In genomic region chr7:97835296-97836138, GRCh38 we compare ENCODE assay signal across 8 cellular contexts. TPM values are rescaled to one million over a fixed set of nuclear protein-coding genes. Genes with fewer than 3 reads are reported as not detected.
DNase-seq lines count a peak whose midpoint lies in the region; ATAC-seq, FAIRE-seq and TF ChIP-seq lines count a peak whose summit lies in the region.

No MANE protein-coding gene starts in this region.

- intact Hi-C loops in HepG2 (cut with micrococcal nuclease; ENCODE audit: unreplicated experiment), result loop anchor here (1.0 to 2.0 kb wide), 3 partner anchors 690 to 1919 kb away; no protein-coding TSS in a partner anchor

- CTCF ChIA-PET in AG04449 (lab: Yijun Ruan, JAX), result interaction anchor here (0.7 to 4.7 kb wide), 26 partner anchors 9 to 1920 kb away, joined by 3 to 71 read pairs (median 4); partner anchors contain the start of gene SDHAF3
- CTCF ChIA-PET in HepG2 (lab: Yijun Ruan, JAX; ENCODE audit: low intra/inter-chr PET ratio, low total read pairs), result interaction anchor here (0.9 to 2.3 kb wide), 5 partner anchors 10 to 1918 kb away, joined by 3 to 27 read pairs (median 4); no protein-coding TSS in a partner anchor

- H3K36me3 ChIP-seq in HepG2 (replicated peaks in 1 of 2; ENCODE audit: control insufficient read depth in 1 of 2, insufficient read depth in 2 of 2, low read length in 2 of 2), result no peaks in the 10 kb centered on the region

- ATAC-seq in GM18517 (IDR thresholded peaks at IDR 0.05; ENCODE audit: unreplicated experiment) (peak; percentile 80), HG03066 (IDR thresholded peaks at IDR 0.05; ENCODE audit: low read depth, unreplicated experiment) (peak; percentile 92), HepG2 (peak; percentile 88)

- WGBS in HepG2 (ENCODE audit: low lambda C conversion rate), result 23% methylated on average over 12 of the region's 12 CpGs

- no TSS peak for BruUV-seq in HepG2 (replicated peaks; lab: Mats Ljungman, UMichigan)

- POLR2A ChIA-PET in AG04449 (lab: Yijun Ruan, JAX) (no interaction called here), HepG2 (lab: Yijun Ruan, JAX) (no interaction called here)

- TF ChIP-seq RAD21 in HepG2 (CRISPR knock-in tag; IDR thresholded peaks at IDR 0.05), result peak; percentile 16; the same call in 1 of the 2 replicates

- H3K27me3 ChIP-seq in HepG2 (ENCODE audit: control insufficient read depth in 1 of 2, insufficient read depth in 2 of 2, low read length in 2 of 2), result no peaks in the 10 kb centered on the region; a peak in 2 of 5 replicates

- no peak overlapping the region for H3K4me3 ChIP-seq in AG04449 (ENCODE audit: low read depth, low read length)
- H3K4me3 ChIP-seq in choroid plexus epithelial cell (ENCODE audit: low read depth, low read length), result no peak overlapping the region
- H3K4me3 ChIP-seq in HepG2 (replicated peaks in 1 of 3; ENCODE audit: insufficient read depth in 1 of 3, low read depth in 2 of 3, low read length in 3 of 3), result no peak overlapping the region

- no peak overlapping the region for H2AFZ ChIP-seq in HepG2 (ENCODE audit: low read length)

- no peaks in the 10 kb centered on the region for H3K79me2 ChIP-seq in HepG2 (ENCODE audit: insufficient read depth, low read length)

- no peak for TF ChIP-seq POLR2A in HepG2 (IDR thresholded peaks at IDR 0.05; ENCODE audit: insufficient read depth in 1 of 2, low read depth in 2 of 2, low read length in 2 of 2)

- DNase-seq in AG04449 (ENCODE audit: low read depth, low spot score) (peak; percentile 4), NCI-H2196 treated with DMSO at 0.1 percent for 48 hours (lab: John Stamatoyannopoulos, UW; ENCODE audit: unreplicated experiment) (peak; percentile 12), choroid plexus epithelial cell (ENCODE audit: low read depth) (peak; percentile 84), HepG2 (ENCODE audit: low spot score) (peak; percentile 53)
- peak; percentile 26 for DNase-seq in activated CD4-positive, alpha-beta T cell treated with anti-CD3 and anti-CD28 coated beads for 1 hour
- peak; percentile 36 for DNase-seq in stimulated activated CD8-positive, alpha-beta memory T cell treated with anti-CD3 and anti-CD28 coated beads, Interleukin-12 subunit alpha, Interleukin-12 subunit beta, amount 100 ng/mL, for 1 hour (ENCODE audit: low read depth)

- H3K9me3 ChIP-seq in HepG2 (ENCODE audit: low read length), result no peaks in the 10 kb centered on the region

- no peak overlapping the region for H3K4me2 ChIP-seq in HepG2 (ENCODE audit: low read depth, low read length)

- H3K4me1 ChIP-seq in HepG2 (ENCODE audit: insufficient read depth, low read length), result no peaks in the 10 kb centered on the region

- H3K9ac ChIP-seq in HepG2 (ENCODE audit: insufficient read depth, low read depth, low read length), result no peak overlapping the region

- peak; percentile 87 for FAIRE-seq in HepG2 (lab: Jason Lieb, UNC)

- TF ChIP-seq EP300 in HepG2 (IDR thresholded peaks at IDR 0.05; ENCODE audit: low read depth in 2 of 2, low read length in 2 of 2), result no peak
- no peak for TF ChIP-seq EP300 in HepG2 (CRISPR knock-in tag; IDR thresholded peaks at IDR 0.05; ENCODE audit: borderline replicate concordance)

- H3K27ac ChIP-seq in HepG2 (ENCODE audit: extremely low read length, insufficient read depth, low read length), result no peak overlapping the region

- peak; percentile 50 for TF ChIP-seq CTCF in AG04449 (IDR thresholded peaks at IDR 0.05; ENCODE audit: insufficient read depth, low read length, missing control alignments)
- TF ChIP-seq CTCF in choroid plexus epithelial cell (conservative IDR thresholded peaks at IDR 0.05; ENCODE audit: low read depth, low read length), result peak; percentile 74
- TF ChIP-seq CTCF in HepG2 (CRISPR knock-in tag; IDR thresholded peaks at IDR 0.05), result peak; percentile 77

- in situ Hi-C loops in HepG2 (cut with HindIII; ENCODE audit: extremely low pct_ligation_motif_present, low pct_unique_long_range_greater_than_20kb), result loop anchor here (10.0 to 25.0 kb wide), 2 partner anchors 341 to 1923 kb away; no protein-coding TSS in a partner anchor

- no peaks in the 10 kb centered on the region for H4K20me1 ChIP-seq in HepG2 (ENCODE audit: insufficient read depth, low read length)

TF ChIP-seq in HepG2, 621 proteins besides CTCF, POLR2A, EP300 and RAD21:
- TF ChIP-seq ZFP91 (CRISPR knock-in tag; IDR thresholded peaks at IDR 0.05; ENCODE audit: borderline replicate concordance), result no peak
- peak; percentile 84 for TF ChIP-seq SMC3 (IDR thresholded peaks at IDR 0.05; ENCODE audit: low read length)
- no peak for TF ChIP-seq FOXA1 (IDR thresholded peaks at IDR 0.05)
- 0 out of 2 replicates have a peak, but pooled peaks have one; percentile 19 for TF ChIP-seq FOXA1 (CRISPR knock-in tag; IDR thresholded peaks at IDR 0.05)
- TF ChIP-seq TRIM22 (IDR thresholded peaks at IDR 0.05), result no peak
- peak; percentile 76 for TF ChIP-seq STAG1 (CRISPR knock-in tag; IDR thresholded peaks at IDR 0.05)
TF ChIP-seq in HepG2: peak in this region for 3.

RNA-seq across cellular contexts. Expression of gene ASNS, which starts 36.7 kb away (rescaled TPM):
- total RNA-seq in HepG2 (2016; rRNA removed; fragmentation: Illumina TruSeq; extraction: Trizol), result 55.0 and 81.9 TPM in 2 replicates
- 4.0 and 4.5 TPM in 2 replicates for total RNA-seq in HepG2 (2016; cell fraction: cytosol; rRNA removed; fragmentation: Illumina TruSeq; extraction: Trizol; ENCODE audit: low read depth)
- 52.7 and 82.1 TPM in 2 replicates for total RNA-seq in HepG2 (2016; cell fraction: insoluble cytoplasmic fraction; rRNA removed; fragmentation: Illumina TruSeq; extraction: Trizol)
- total RNA-seq in HepG2 (2016; cell fraction: membrane; rRNA removed; fragmentation: Illumina TruSeq; extraction: Trizol), result 8.8 and 12.5 TPM in 2 replicates
- 30.4 and 40.7 TPM in 2 replicates for total RNA-seq in HepG2 (2016; cell fraction: nucleus; rRNA removed; fragmentation: Illumina TruSeq; extraction: Trizol)
- 74.8 and 75.1 TPM in 2 replicates for polyA plus RNA-seq in HepG2 (2011; rRNA removed)
- polyA plus RNA-seq in HepG2 (2011; cell fraction: cytosol; rRNA removed), result 43.8 and 55.1 TPM in 2 replicates
- 148 and 171 TPM in 2 replicates for polyA plus RNA-seq in HepG2 (2011; cell fraction: nucleus; rRNA removed)
- polyA plus RNA-seq in HepG2 (2012), result 152 and 252 TPM in 2 replicates
- 1.6 and 3.1 TPM in 2 replicates for polyA plus RNA-seq in HepG2 (2016; cell fraction: cytosol; fragmentation: Illumina TruSeq; extraction: Trizol; ENCODE audit: low read depth)
- polyA plus RNA-seq in HepG2 (2016; cell fraction: insoluble cytoplasmic fraction; fragmentation: Illumina TruSeq; extraction: Trizol; ENCODE audit: low read depth), result 84.7 and 95.8 TPM in 2 replicates
- 7.6 and 7.9 TPM in 2 replicates for polyA plus RNA-seq in HepG2 (2016; cell fraction: membrane; fragmentation: Illumina TruSeq; extraction: Trizol; ENCODE audit: low read depth)
- 58.4 and 65.6 TPM in 2 replicates for polyA plus RNA-seq in HepG2 (2016; cell fraction: nucleus; fragmentation: Illumina TruSeq; extraction: Trizol; ENCODE audit: insufficient read depth, low read depth)
- 51.6 and 135 TPM in 2 replicates for polyA minus RNA-seq in HepG2 (2011; rRNA and poly(A)+ RNA removed; ENCODE audit: low replicate concordance)
- polyA minus RNA-seq in HepG2 (2011; cell fraction: cytosol; rRNA and poly(A)+ RNA removed), result 59.9 and 77.4 TPM in 2 replicates
- polyA minus RNA-seq in HepG2 (2011; cell fraction: nucleus; rRNA and poly(A)+ RNA removed), result 95.3 and 105 TPM in 2 replicates

Comparison
In these comparisons a context has a peak if more than half of its experiments do, and no peak if none do; other contexts are left out.
1. DNase-seq: peak in every context shown above with its lines; median percentile 84 in choroid plexus epithelial cell; 53 in HepG2; 36 in stimulated activated CD8-positive, alpha-beta memory T cell treated with anti-CD3 and anti-CD28 coated beads, Interleukin-12 subunit alpha, Interleukin-12 subunit beta, amount 100 ng/mL, for 1 hour; 26 in activated CD4-positive, alpha-beta T cell treated with anti-CD3 and anti-CD28 coated beads for 1 hour; 12 in NCI-H2196 treated with DMSO at 0.1 percent for 48 hours; 4 in AG04449.